In genomic region chr3:129304141-129304540, GRCh38 we compare ENCODE assay signal across 12 cellular contexts. TPM values are rescaled to one million over a fixed set of nuclear protein-coding genes. Genes with fewer than 3 reads are reported as not detected.
DNase-seq lines count a peak whose midpoint lies in the region; ATAC-seq and TF ChIP-seq lines count a peak whose summit lies in the region.
"Had no signal": no experiment of that assay in that cellular context is flagged by ENCODE, and none has a peak within 500 bp of the region (broad histone marks: within the 10 kb centered on the region; RNA-seq: fewer than 3 reads in every experiment).

No MANE protein-coding gene starts in this region.

- H3K27me3 Mint-ChIP-seq in activated naive CD4-positive, alpha-beta T cell treated with anti-CD3 and anti-CD28 coated beads, Interleukin-2, amount 50 U/mL, for 24 hours: no peaks in the 10 kb centered on the region
- no peaks in the 10 kb centered on the region for H3K27me3 Mint-ChIP-seq in activated CD4-positive, alpha-beta memory T cell treated with anti-CD3 and anti-CD28 coated beads, Interleukin-2, amount 10 ng/mL, durations not matched to agents 7 days and 5 days

- peaks cover 13% of the 10 kb centered on the region for H3K36me3 Mint-ChIP-seq in activated naive CD4-positive, alpha-beta T cell treated with anti-CD3 and anti-CD28 coated beads, Interleukin-2, amount 50 U/mL, for 24 hours
- peaks cover 41% of the 10 kb centered on the region for H3K36me3 Mint-ChIP-seq in activated CD4-positive, alpha-beta memory T cell treated with anti-CD3 and anti-CD28 coated beads, Interleukin-2, amount 10 ng/mL, durations not matched to agents 7 days and 5 days (ENCODE audit: low read depth)

- ATAC-seq in foreskin keratinocyte: no peak

- peaks cover 40% of the 10 kb centered on the region for H3K4me1 Mint-ChIP-seq in activated naive CD4-positive, alpha-beta T cell treated with anti-CD3 and anti-CD28 coated beads, Interleukin-2, amount 50 U/mL, for 24 hours
- peaks cover 28% of the 10 kb centered on the region for H3K4me1 Mint-ChIP-seq in activated CD4-positive, alpha-beta memory T cell treated with anti-CD3 and anti-CD28 coated beads, Interleukin-2, amount 10 ng/mL, durations not matched to agents 7 days and 5 days

- H3K9me3 ChIP-seq in subcutaneous abdominal adipose tissue (ENCODE audit: control insufficient read depth in 5 of 5, low read length in 5 of 5): no peaks in the 10 kb centered on the region
- H3K9me3 ChIP-seq: HAP-1 had no signal

- H3K4me3 Mint-ChIP-seq in activated naive CD4-positive, alpha-beta T cell treated with anti-CD3 and anti-CD28 coated beads, Interleukin-2, amount 50 U/mL, for 24 hours: no peak overlapping the region
- H3K4me3 Mint-ChIP-seq in activated CD4-positive, alpha-beta memory T cell treated with anti-CD3 and anti-CD28 coated beads, Interleukin-2, amount 10 ng/mL, durations not matched to agents 7 days and 5 days: no peak overlapping the region

- no peaks in the 10 kb centered on the region for H3K9me3 Mint-ChIP-seq in activated naive CD4-positive, alpha-beta T cell treated with anti-CD3 and anti-CD28 coated beads, Interleukin-2, amount 50 U/mL, for 24 hours
- H3K9me3 Mint-ChIP-seq in activated CD4-positive, alpha-beta memory T cell treated with anti-CD3 and anti-CD28 coated beads, Interleukin-2, amount 10 ng/mL, durations not matched to agents 7 days and 5 days: no peaks in the 10 kb centered on the region

- DNase-seq in activated naive CD4-positive, alpha-beta T cell (lab: John Stamatoyannopoulos, UW): no peak
- no peak for DNase-seq in activated CD4-positive, alpha-beta memory T cell treated with anti-CD3 and anti-CD28 coated beads, Interleukin-2, amount 10 ng/mL, durations not matched to agents 7 days and 5 days
- no peak for DNase-seq in foreskin keratinocyte
- no peak for DNase-seq in NCI-H2107 treated with DMSO at 0.1 percent for 48 hours (lab: John Stamatoyannopoulos, UW; ENCODE audit: unreplicated experiment)
- no peak for DNase-seq in NCI-H187 (lab: John Stamatoyannopoulos, UW)
- no peak for DNase-seq in NCI-H82 (lab: John Stamatoyannopoulos, UW)
- DNase-seq: DMS79 treated with DMSO at 0.1 percent for 48 hours, NCI-H1048, NCI-H524 had no signal

- POLR2A ChIA-PET in activated CD4-positive, alpha-beta memory T cell treated with anti-CD3 and anti-CD28 coated beads, Interleukin-2, amount 10 ng/mL, durations not matched to agents 7 days and 5 days (lab: Charles Lee): interaction anchor here (10.1 kb wide), 1 partner anchor 10 kb away, joined by 103 read pairs; a partner anchor contains a TSS

- peak overlapping the region; percentile 95 for H3K27ac ChIP-seq in foreskin keratinocyte
- H3K27ac ChIP-seq in subcutaneous abdominal adipose tissue (ENCODE audit: low read depth, low read length): peak overlapping the region; percentile 88

- TF ChIP-seq CTCF in foreskin keratinocyte (conservative IDR thresholded peaks at IDR 0.05): no peak

- H3K27me3 ChIP-seq in foreskin keratinocyte (no peaks in the 10 kb centered on the region), subcutaneous abdominal adipose tissue (ENCODE audit: control insufficient read depth in 5 of 5, insufficient read depth in 4 of 5, low read length in 5 of 5) (no peaks in the 10 kb centered on the region)

- H3K4me3 ChIP-seq in subcutaneous abdominal adipose tissue (ENCODE audit: low read depth in 1 of 5, low read length in 5 of 5): no peak overlapping the region
- H3K4me3 ChIP-seq: HAP-1 had no signal

- H3K9ac ChIP-seq in subcutaneous abdominal adipose tissue (ENCODE audit: low read length in 5 of 5): no peak overlapping the region

- peaks cover 23 to 44% (median 42%) of the 10 kb centered on the region in 5 donors for H3K36me3 ChIP-seq in subcutaneous abdominal adipose tissue (ENCODE audit: control insufficient read depth in 5 of 5, insufficient read depth in 5 of 5, low read length in 5 of 5)

- CTCF ChIA-PET in activated CD4-positive, alpha-beta memory T cell treated with anti-CD3 and anti-CD28 coated beads, Interleukin-2, amount 10 ng/mL, durations not matched to agents 7 days and 5 days (lab: Charles Lee): interaction anchor here (1.2 to 1.5 kb wide), 3 partner anchors 10 to 79 kb away, joined by 4 to 8 read pairs (median 4); a partner anchor contains a TSS

- H3K27ac Mint-ChIP-seq in activated naive CD4-positive, alpha-beta T cell treated with anti-CD3 and anti-CD28 coated beads, Interleukin-2, amount 50 U/mL, for 24 hours: peak overlapping the region; percentile 10
- H3K27ac Mint-ChIP-seq in activated CD4-positive, alpha-beta memory T cell treated with anti-CD3 and anti-CD28 coated beads, Interleukin-2, amount 10 ng/mL, durations not matched to agents 7 days and 5 days: peak overlapping the region; percentile 38

- H3K4me1 ChIP-seq in foreskin keratinocyte: peaks cover 12% of the 10 kb centered on the region
- peaks cover 0 to 24% (median 19%) of the 10 kb centered on the region in 5 donors for H3K4me1 ChIP-seq in subcutaneous abdominal adipose tissue (ENCODE audit: control insufficient read depth in 5 of 5, insufficient read depth in 5 of 5, low read length in 5 of 5)
- H3K4me1 ChIP-seq: HAP-1 had no signal

RNA-seq across cellular contexts. Expression of gene HMCES, which starts 25.5 kb away (rescaled TPM):
- 10 to 100 TPM; 45.7 to 50.1 TPM for total RNA-seq in activated CD4-positive, alpha-beta memory T cell treated with anti-CD3 and anti-CD28 coated beads, Interleukin-2, amount 10 ng/mL, durations not matched to agents 7 days and 5 days
- total RNA-seq in foreskin keratinocyte: 62.6 and 64.7 TPM in 2 replicates
- polyA plus RNA-seq in foreskin keratinocyte: 89.4 and 92.1 TPM in 2 replicates

RNA-seq across cellular contexts. Expression of gene COPG1, which starts 54.7 kb away (rescaled TPM):
- total RNA-seq in activated CD4-positive, alpha-beta memory T cell treated with anti-CD3 and anti-CD28 coated beads, Interleukin-2, amount 10 ng/mL, durations not matched to agents 7 days and 5 days: 100 to 1,000 TPM; 157 TPM
- total RNA-seq in foreskin keratinocyte: 145 and 169 TPM in 2 replicates
- polyA plus RNA-seq in foreskin keratinocyte: 104 and 117 TPM in 2 replicates
